In the genomic region with DNA sequence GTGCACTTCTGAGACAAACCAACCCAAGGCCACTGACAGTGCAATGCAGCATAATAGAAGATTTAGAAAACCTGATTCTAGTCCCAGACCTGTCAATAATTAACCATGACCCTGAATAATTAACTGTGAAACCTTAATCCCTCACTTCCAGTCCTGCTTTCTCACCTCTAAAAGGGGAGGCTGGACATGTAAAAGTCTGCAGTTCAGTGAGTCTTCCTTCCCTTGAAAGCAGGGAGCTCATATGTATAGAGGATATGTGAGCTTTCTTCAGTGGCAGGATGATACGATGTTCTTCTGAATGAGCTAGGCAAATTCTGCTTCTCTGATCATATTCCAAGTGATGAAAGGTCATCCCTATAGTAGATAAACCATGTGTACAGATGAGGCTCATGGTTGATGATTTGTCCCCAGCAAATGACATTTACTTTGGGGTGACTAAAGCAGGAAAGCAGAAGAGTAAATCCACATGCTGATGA, we compare ENCODE assay signal across 1 cellular context.
TF ChIP-seq lines count a peak whose summit lies in the region.

No MANE protein-coding gene starts in this region.

TF ChIP-seq in GM23338, 12 proteins besides CTCF, POLR2A, EP300 and RAD21 (continued from another document):
- TF ChIP-seq, protein P1, sequence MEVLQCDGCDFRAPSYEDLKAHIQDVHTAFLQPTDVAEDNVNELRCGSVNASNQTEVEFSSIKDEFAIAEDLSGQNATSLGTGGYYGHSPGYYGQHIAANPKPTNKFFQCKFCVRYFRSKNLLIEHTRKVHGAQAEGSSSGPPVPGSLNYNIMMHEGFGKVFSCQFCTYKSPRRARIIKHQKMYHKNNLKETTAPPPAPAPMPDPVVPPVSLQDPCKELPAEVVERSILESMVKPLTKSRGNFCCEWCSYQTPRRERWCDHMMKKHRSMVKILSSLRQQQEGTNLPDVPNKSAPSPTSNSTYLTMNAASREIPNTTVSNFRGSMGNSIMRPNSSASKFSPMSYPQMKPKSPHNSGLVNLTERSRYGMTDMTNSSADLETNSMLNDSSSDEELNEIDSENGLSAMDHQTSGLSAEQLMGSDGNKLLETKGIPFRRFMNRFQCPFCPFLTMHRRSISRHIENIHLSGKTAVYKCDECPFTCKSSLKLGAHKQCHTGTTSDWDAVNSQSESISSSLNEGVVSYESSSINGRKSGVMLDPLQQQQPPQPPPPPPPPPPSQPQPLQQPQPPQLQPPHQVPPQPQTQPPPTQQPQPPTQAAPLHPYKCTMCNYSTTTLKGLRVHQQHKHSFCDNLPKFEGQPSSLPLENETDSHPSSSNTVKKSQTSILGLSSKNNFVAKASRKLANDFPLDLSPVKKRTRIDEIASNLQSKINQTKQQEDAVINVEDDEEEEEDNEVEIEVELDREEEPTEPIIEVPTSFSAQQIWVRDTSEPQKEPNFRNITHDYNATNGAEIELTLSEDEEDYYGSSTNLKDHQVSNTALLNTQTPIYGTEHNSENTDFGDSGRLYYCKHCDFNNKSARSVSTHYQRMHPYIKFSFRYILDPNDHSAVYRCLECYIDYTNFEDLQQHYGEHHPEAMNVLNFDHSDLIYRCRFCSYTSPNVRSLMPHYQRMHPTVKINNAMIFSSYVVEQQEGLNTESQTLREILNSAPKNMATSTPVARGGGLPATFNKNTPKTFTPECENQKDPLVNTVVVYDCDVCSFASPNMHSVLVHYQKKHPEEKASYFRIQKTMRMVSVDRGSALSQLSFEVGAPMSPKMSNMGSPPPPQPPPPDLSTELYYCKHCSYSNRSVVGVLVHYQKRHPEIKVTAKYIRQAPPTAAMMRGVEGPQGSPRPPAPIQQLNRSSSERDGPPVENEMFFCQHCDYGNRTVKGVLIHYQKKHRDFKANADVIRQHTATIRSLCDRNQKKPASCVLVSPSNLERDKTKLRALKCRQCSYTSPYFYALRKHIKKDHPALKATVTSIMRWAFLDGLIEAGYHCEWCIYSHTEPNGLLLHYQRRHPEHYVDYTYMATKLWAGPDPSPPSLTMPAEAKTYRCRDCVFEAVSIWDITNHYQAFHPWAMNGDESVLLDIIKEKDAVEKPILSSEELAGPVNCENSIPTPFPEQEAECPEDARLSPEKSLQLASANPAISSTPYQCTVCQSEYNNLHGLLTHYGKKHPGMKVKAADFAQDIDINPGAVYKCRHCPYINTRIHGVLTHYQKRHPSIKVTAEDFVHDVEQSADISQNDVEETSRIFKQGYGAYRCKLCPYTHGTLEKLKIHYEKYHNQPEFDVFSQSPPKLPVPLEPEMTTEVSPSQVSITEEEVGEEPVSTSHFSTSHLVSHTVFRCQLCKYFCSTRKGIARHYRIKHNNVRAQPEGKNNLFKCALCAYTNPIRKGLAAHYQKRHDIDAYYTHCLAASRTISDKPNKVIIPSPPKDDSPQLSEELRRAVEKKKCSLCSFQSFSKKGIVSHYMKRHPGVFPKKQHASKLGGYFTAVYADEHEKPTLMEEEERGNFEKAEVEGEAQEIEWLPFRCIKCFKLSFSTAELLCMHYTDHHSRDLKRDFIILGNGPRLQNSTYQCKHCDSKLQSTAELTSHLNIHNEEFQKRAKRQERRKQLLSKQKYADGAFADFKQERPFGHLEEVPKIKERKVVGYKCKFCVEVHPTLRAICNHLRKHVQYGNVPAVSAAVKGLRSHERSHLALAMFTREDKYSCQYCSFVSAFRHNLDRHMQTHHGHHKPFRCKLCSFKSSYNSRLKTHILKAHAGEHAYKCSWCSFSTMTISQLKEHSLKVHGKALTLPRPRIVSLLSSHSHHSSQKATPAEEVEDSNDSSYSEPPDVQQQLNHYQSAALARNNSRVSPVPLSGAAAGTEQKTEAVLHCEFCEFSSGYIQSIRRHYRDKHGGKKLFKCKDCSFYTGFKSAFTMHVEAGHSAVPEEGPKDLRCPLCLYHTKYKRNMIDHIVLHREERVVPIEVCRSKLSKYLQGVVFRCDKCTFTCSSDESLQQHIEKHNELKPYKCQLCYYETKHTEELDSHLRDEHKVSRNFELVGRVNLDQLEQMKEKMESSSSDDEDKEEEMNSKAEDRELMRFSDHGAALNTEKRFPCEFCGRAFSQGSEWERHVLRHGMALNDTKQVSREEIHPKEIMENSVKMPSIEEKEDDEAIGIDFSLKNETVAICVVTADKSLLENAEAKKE (CRISPR knock-in tag; IDR thresholded peaks at IDR 0.05), result no peak
- TF ChIP-seq NANOG (IDR thresholded peaks at IDR 0.05; ENCODE audit: borderline replicate concordance) (no peak), EZH2 (IDR thresholded peaks at IDR 0.05; ENCODE audit: low read depth, unreplicated experiment) (no peak), EZH2phosphoT487 (IDR thresholded peaks at IDR 0.05; ENCODE audit: unreplicated experiment) (no peak), CREB1 (CRISPR knock-in tag; IDR thresholded peaks at IDR 0.05; ENCODE audit: low read depth) (no peak), ZNF331 (CRISPR knock-in tag; IDR thresholded peaks at IDR 0.05; ENCODE audit: low read depth) (no peak), STAT1 (IDR thresholded peaks at IDR 0.05; ENCODE audit: unreplicated experiment) (no peak), JUNB (IDR thresholded peaks at IDR 0.05; ENCODE audit: unreplicated experiment) (no peak)
- TF ChIP-seq, protein P2, sequence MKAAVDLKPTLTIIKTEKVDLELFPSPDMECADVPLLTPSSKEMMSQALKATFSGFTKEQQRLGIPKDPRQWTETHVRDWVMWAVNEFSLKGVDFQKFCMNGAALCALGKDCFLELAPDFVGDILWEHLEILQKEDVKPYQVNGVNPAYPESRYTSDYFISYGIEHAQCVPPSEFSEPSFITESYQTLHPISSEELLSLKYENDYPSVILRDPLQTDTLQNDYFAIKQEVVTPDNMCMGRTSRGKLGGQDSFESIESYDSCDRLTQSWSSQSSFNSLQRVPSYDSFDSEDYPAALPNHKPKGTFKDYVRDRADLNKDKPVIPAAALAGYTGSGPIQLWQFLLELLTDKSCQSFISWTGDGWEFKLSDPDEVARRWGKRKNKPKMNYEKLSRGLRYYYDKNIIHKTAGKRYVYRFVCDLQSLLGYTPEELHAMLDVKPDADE (IDR thresholded peaks at IDR 0.05), result no peak
